ENCODE assay signal across 8 cellular contexts in the genomic region with DNA sequence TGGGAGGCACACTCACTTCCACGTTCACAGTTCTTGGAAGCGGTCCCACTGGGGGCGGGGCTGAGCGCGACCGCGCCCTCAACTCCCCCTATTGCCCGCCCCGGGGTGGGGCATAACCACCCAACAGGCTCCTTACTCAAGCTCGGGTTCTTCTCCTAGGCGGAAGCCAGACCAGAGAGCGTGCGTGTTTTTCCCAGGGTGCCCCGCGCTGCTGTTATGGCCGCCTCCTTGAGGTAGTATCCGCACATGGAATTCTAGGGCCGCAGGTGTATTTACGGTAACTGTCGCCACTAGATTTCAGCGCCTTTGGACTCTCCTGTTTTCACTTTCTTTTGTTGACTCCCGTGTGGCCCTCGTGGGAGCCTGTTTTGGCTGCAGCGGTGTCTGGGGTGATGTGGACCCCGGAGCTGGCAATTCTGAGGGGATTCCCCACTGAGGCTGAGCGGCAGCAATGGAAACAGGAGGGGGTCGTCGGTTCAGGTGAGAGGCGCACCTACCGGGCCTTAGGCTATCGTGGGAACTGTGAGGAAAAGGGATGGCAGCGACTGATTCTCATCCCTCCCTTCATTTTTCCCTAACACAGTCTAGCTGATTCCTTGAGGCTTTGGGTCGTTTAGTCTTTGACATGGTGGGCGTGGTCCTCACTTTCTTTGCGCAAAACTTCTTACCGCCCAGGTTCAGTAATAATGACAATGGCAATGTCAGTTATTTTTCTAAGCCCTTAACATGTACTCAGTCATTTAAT. TPM values are rescaled to one million over a fixed set of nuclear protein-coding genes. Genes with fewer than 3 reads are reported as not detected.
DNase-seq lines count a peak whose midpoint lies in the region; ATAC-seq and TF ChIP-seq lines count a peak whose summit lies in the region.

A gene (plus strand): TSS at position 150 of the 745 bp plus-strand sequence. CDS start 243 bp downstream, at position 393.

- peak within 1 kb of the TSS; percentile 97 for H3K4me3 Mint-ChIP-seq in activated T-cell treated with anti-CD3 and anti-CD28 coated beads, Interleukin-2, amount 50 U/mL, for 4 hours

- peaks cover 15% of the 10 kb centered on the region for H3K36me3 Mint-ChIP-seq in activated T-cell treated with anti-CD3 and anti-CD28 coated beads, Interleukin-2, amount 50 U/mL, for 4 hours (ENCODE audit: insufficient read depth)

- intact Hi-C loops in Panc1 (cut with micrococcal nuclease; ENCODE audit: unreplicated experiment) = no loop called here
- intact Hi-C loops in esophagus muscularis mucosa (cut with DNase I) = no loop called here

- TF ChIP-seq POLR2A in esophagus muscularis mucosa (IDR thresholded peaks at IDR 0.05; ENCODE audit: low read depth) = no peak

- peaks cover 3% of the 10 kb centered on the region for H3K4me1 ChIP-seq in Panc1 (ENCODE audit: control insufficient read depth, insufficient read depth, low read length)
- peaks cover 19 to 35% (median 28%) of the 10 kb centered on the region in 4 donors for H3K4me1 ChIP-seq in esophagus muscularis mucosa
- peaks cover 0 to 6% of the 10 kb centered on the region in 2 donors for H3K4me1 ChIP-seq in muscle layer of duodenum (ENCODE audit: control insufficient read depth in 1 of 2, insufficient read depth in 2 of 2, low read length in 2 of 2)

- H3K4me3 ChIP-seq in Panc1 (ENCODE audit: low read depth in 2 of 2, low read length in 2 of 2) (peak within 1 kb of the TSS; percentile 98 to 99), esophagus muscularis mucosa (peak within 1 kb of the TSS; percentile 73 to 89 (median 78)), muscle layer of duodenum (ENCODE audit: low read depth in 1 of 2, low read length in 2 of 2) (peak within 1 kb of the TSS; percentile 97 to 98)

- H3K9me3 ChIP-seq in Panc1 (ENCODE audit: control insufficient read depth, insufficient read depth, low read depth, low read length) = no peaks in the 10 kb centered on the region
- H3K9me3 ChIP-seq in esophagus muscularis mucosa = no peaks in the 10 kb centered on the region
- no peaks in the 10 kb centered on the region for H3K9me3 ChIP-seq in muscle layer of duodenum (ENCODE audit: control insufficient read depth in 1 of 2, low read length in 2 of 2)

- in situ Hi-C loops in Panc1 (cut with HindIII; ENCODE audit: low pct_unique_long_range_greater_than_20kb, low sequenced_read_pairs) = no loop called here

- H3K27ac ChIP-seq in Panc1 (ENCODE audit: low read length) (peak within 1 kb of the TSS; percentile 81), esophagus muscularis mucosa (replicated peaks in 1 of 4) (peak within 1 kb of the TSS; percentile 74 to 80 (median 77)), muscle layer of duodenum (ENCODE audit: low read length) (peak within 1 kb of the TSS; percentile 82)

- TSS peak; percentile 81 for BruUV-seq in Panc1 (replicated peaks; lab: Mats Ljungman, UMichigan)

- H3K36me3 ChIP-seq in Panc1 (ENCODE audit: control insufficient read depth, insufficient read depth, low read length) = peaks cover 3% of the 10 kb centered on the region
- H3K36me3 ChIP-seq in esophagus muscularis mucosa = peaks cover 0 to 28% (median 16%) of the 10 kb centered on the region in 4 donors
- peaks cover 0 to 7% of the 10 kb centered on the region in 2 donors for H3K36me3 ChIP-seq in muscle layer of duodenum (ENCODE audit: control insufficient read depth in 1 of 2, insufficient read depth in 2 of 2, low read length in 2 of 2)

- peak; percentile 99 for ATAC-seq in GM21723 (IDR thresholded peaks at IDR 0.05; ENCODE audit: unreplicated experiment)
- ATAC-seq in Panc1 = peak; percentile 100
- peak; percentile 99 for ATAC-seq in activated T-cell treated with anti-CD3 and anti-CD28 coated beads, Interleukin-2, amount 50 U/mL, for 4 hours

- H3K9me3 Mint-ChIP-seq in activated T-cell treated with anti-CD3 and anti-CD28 coated beads, Interleukin-2, amount 50 U/mL, for 4 hours = no peaks in the 10 kb centered on the region

- no peak for TF ChIP-seq EP300 in esophagus muscularis mucosa (IDR thresholded peaks at IDR 0.05)

- no peak for TF ChIP-seq CTCF in Panc1 (IDR thresholded peaks at IDR 0.05)
- peak in 1 of 3 experiments; percentile 21 for TF ChIP-seq CTCF in esophagus muscularis mucosa (IDR thresholded peaks at IDR 0.05)

- POLR2A ChIA-PET in Panc1 (lab: Charles Lee) = no interaction called here

- WGBS in esophagus muscularis mucosa = under 1% methylated on average over 18 of the region's 36 CpGs

- H3K27me3 ChIP-seq in Panc1 (ENCODE audit: control insufficient read depth, insufficient read depth, low read length) (no peaks in the 10 kb centered on the region), esophagus muscularis mucosa (no peaks in the 10 kb centered on the region), muscle layer of duodenum (ENCODE audit: low read depth, low read length) (no peaks in the 10 kb centered on the region)

- CTCF ChIA-PET in Panc1 (lab: Charles Lee) = interaction anchor here (0.5 to 0.6 kb wide), 2 partner anchors 744 to 785 kb away, joined by 3 to 9 read pairs; no protein-coding TSS in a partner anchor

- peaks cover 35% of the 10 kb centered on the region for H3K4me1 Mint-ChIP-seq in activated T-cell treated with anti-CD3 and anti-CD28 coated beads, Interleukin-2, amount 50 U/mL, for 4 hours (ENCODE audit: low read depth)

- no peaks in the 10 kb centered on the region for H3K27me3 Mint-ChIP-seq in activated T-cell treated with anti-CD3 and anti-CD28 coated beads, Interleukin-2, amount 50 U/mL, for 4 hours (ENCODE audit: low read depth)

- DNase-seq in DMS53 (lab: John Stamatoyannopoulos, UW) = peak; percentile 96
- peak; percentile 89 for DNase-seq in KG1 (lab: John Stamatoyannopoulos, UW)
- DNase-seq in Panc1 (ENCODE audit: low read depth, low spot score) = peak; percentile 71
- DNase-seq in activated T-cell treated with anti-CD3 and anti-CD28 coated beads, Interleukin-2, amount 50 U/mL, for 4 hours = peak; percentile 93
- DNase-seq in esophagus muscularis mucosa (ENCODE audit: extremely low spot score) = peak; percentile 98
- DNase-seq in stimulated activated CD8-positive, alpha-beta memory T cell treated with anti-CD3 and anti-CD28 coated beads, Interleukin-7, amount 100 ng/mL, for 48 hours (ENCODE audit: extremely low read depth in 1 of 2, low read depth in 1 of 2) = peak; percentile 89 to 93

RNA-seq across cellular contexts. Expression of the gene that starts here (rescaled TPM):
- 24.7 TPM for total RNA-seq in Panc1 (2021; ENCODE audit: unreplicated experiment)
- 10.8 TPM for polyA plus RNA-seq in Panc1 (2012; ENCODE audit: insufficient read length)
- 10 to 100 TPM; 45.1 to 54.7 (median 53.4) TPM for total RNA-seq in activated T-cell treated with anti-CD3 and anti-CD28 coated beads, Interleukin-2, amount 50 U/mL, for 4 hours
- total RNA-seq in esophagus muscularis mucosa = 10 to 100 TPM in 3 of 4 donors, 1 to 10 TPM in 1; 9.8 to 13.7 (median 12.3) TPM

Comparison
In these comparisons a context has a peak if more than half of its experiments do, and no peak if none do; other contexts are left out.
1. Peak in every context shown above with its lines: DNase-seq, ATAC-seq, H3K4me3 ChIP-seq and H3K27ac ChIP-seq.